ENCODE assay signal across 21 cellular contexts in the genomic region with DNA sequence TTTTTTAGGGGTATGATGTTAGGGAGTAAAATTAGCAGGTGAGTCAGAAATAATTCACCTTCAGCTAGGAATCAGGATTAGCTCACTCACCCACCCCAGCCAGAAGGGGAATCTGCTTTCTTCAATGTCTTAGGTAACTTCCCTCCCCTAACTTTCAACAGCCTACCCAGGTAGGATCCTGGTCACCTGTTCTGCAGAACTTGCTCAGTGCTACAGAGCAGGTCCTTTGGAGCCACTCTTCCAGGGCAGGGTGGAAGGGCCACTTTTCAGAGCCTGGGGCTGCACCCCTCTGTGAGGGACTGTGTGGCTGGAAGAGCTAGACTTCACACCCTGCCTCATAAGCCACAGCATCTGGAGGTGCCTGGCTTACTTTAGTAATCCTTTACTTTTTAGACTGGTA. TPM values are rescaled to one million over a fixed set of nuclear protein-coding genes. Genes with fewer than 3 reads are reported as not detected.
DNase-seq lines count a peak whose midpoint lies in the region; ATAC-seq and TF ChIP-seq lines count a peak whose summit lies in the region.
"Had no signal": no experiment of that assay in that cellular context is flagged by ENCODE, and none has a peak within 500 bp of the region (broad histone marks: within the 10 kb centered on the region; RNA-seq: fewer than 3 reads in every experiment).

No MANE protein-coding gene starts in this region.

- H3K9me3 Mint-ChIP-seq in activated naive CD4-positive, alpha-beta T cell treated with anti-CD3 and anti-CD28 coated beads, Interleukin-2, amount 50 U/mL, for 72 hours, result peaks cover 0 to 4% of the 10 kb centered on the region in 2 donors
- peaks cover 2% of the 10 kb centered on the region for H3K9me3 Mint-ChIP-seq in activated naive CD4-positive, alpha-beta T cell treated with anti-CD3 and anti-CD28 coated beads for 36 hours
- no peaks in the 10 kb centered on the region for H3K9me3 Mint-ChIP-seq in type B pancreatic cell
- H3K9me3 Mint-ChIP-seq: stimulated activated memory B cell treated with anti-CD40 and anti-IgM and Interleukin-4, amounts not matched to agents 10 μg/mL and 1 μg/mL and 100 μg/mL, for 72 hours had no signal

- peaks cover 50% of the 10 kb centered on the region for H3K4me1 ChIP-seq in lower lobe of right lung
- H3K4me1 ChIP-seq: thyroid gland had no signal

- H3K27me3 Mint-ChIP-seq in activated naive CD4-positive, alpha-beta T cell treated with anti-CD3 and anti-CD28 coated beads for 36 hours (ENCODE audit: low read depth), result no peaks in the 10 kb centered on the region
- no peaks in the 10 kb centered on the region for H3K27me3 Mint-ChIP-seq in T-helper 17 cell
- H3K27me3 Mint-ChIP-seq in type B pancreatic cell, result no peaks in the 10 kb centered on the region
- H3K27me3 Mint-ChIP-seq: stimulated activated memory B cell treated with anti-CD40 and anti-IgM and Interleukin-4, amounts not matched to agents 10 μg/mL and 1 μg/mL and 100 μg/mL, for 72 hours had no signal

- no peak overlapping the region for H3K4me3 Mint-ChIP-seq in activated naive CD4-positive, alpha-beta T cell treated with anti-CD3 and anti-CD28 coated beads for 36 hours
- H3K4me3 Mint-ChIP-seq in T-helper 17 cell (no peak overlapping the region), type B pancreatic cell (no peak overlapping the region)
- H3K4me3 Mint-ChIP-seq: WTC11 had no signal

- H3K36me3 ChIP-seq in lower lobe of right lung (peaks cover 16% of the 10 kb centered on the region), WERI-Rb-1 (peaks cover 18% of the 10 kb centered on the region)
- H3K36me3 ChIP-seq: thyroid gland had no signal

- no peak overlapping the region for H3K4me3 ChIP-seq in lower lobe of right lung
- H3K4me3 ChIP-seq in WERI-Rb-1 (ENCODE audit: low read depth, low read length), result no peak overlapping the region
- H3K4me3 ChIP-seq: heart left ventricle, thyroid gland had no signal

- no peaks in the 10 kb centered on the region for H3K9me3 ChIP-seq in T-helper 17 cell (ENCODE audit: control insufficient read depth, low read length, poor library complexity, severe bottlenecking)
- no peaks in the 10 kb centered on the region for H3K9me3 ChIP-seq in lower lobe of right lung
- no peaks in the 10 kb centered on the region for H3K9me3 ChIP-seq in WERI-Rb-1 (ENCODE audit: severe bottlenecking)
- H3K9me3 ChIP-seq: thyroid gland had no signal

- CTCF ChIA-PET in activated naive CD4-positive, alpha-beta T cell treated with anti-CD3 and anti-CD28 coated beads for 36 hours (lab: Charles Lee), result interaction anchor here (0.6 to 1.8 kb wide), 4 partner anchors 52 to 1144 kb away, joined by 3 to 7 read pairs (median 3); no protein-coding TSS in a partner anchor

- TF ChIP-seq CTCF in lower lobe of right lung (IDR thresholded peaks at IDR 0.05), result no peak
- no peak for TF ChIP-seq CTCF in type B pancreatic cell (conservative IDR thresholded peaks at IDR 0.05)
- TF ChIP-seq CTCF in WERI-Rb-1 (IDR thresholded peaks at IDR 0.05; ENCODE audit: low read depth, low read length), result no peak

- peaks cover 69% of the 10 kb centered on the region for H3K4me1 Mint-ChIP-seq in activated naive CD4-positive, alpha-beta T cell treated with anti-CD3 and anti-CD28 coated beads for 36 hours (ENCODE audit: low read depth)
- H3K4me1 Mint-ChIP-seq in T-helper 17 cell (peaks cover 51% of the 10 kb centered on the region), type B pancreatic cell (ENCODE audit: unreplicated experiment) (peaks cover 37% of the 10 kb centered on the region)

- H3K27ac ChIP-seq in lower lobe of right lung, result no peak overlapping the region
- H3K27ac ChIP-seq in WERI-Rb-1, result no peak overlapping the region
- H3K27ac ChIP-seq: heart left ventricle, thyroid gland had no signal

- no peak for DNase-seq in activated naive CD4-positive, alpha-beta T cell treated with anti-CD3 and anti-CD28 coated beads, Interleukin-2, amount 50 U/mL, for 72 hours (ENCODE audit: low spot score in 2 of 2)
- no peak for DNase-seq in activated naive CD4-positive, alpha-beta T cell treated with anti-CD3 and anti-CD28 coated beads for 36 hours
- DNase-seq in T-helper 17 cell (no peak), lower lobe of right lung (no peak), type B pancreatic cell (ENCODE audit: extremely low spot score, unreplicated experiment) (no peak), WERI-Rb-1 (no peak)
- DNase-seq in activated CD8-positive, alpha-beta memory T cell treated with anti-CD3 and anti-CD28 coated beads, Interleukin-2, amount 50 U/mL, for 4 hours, result no peak
- DNase-seq in stimulated activated CD4-positive, alpha-beta T cell treated with anti-CD3 and anti-CD28 coated beads, Interleukin-2, amount 100 ng/mL, for 24 hours, result no peak
- DNase-seq: central memory CD4-positive, alpha-beta T cell; heart left ventricle; KBM-7; NCI-H2081; NCI-H510A treated with DMSO at 0.1 percent for 48 hours; retina; SHP77 treated with DMSO at 0.1 percent for 48 hours; T-helper 2 cell; thyroid gland had no signal

- H3K27me3 ChIP-seq in lower lobe of right lung (ENCODE audit: low read depth) (no peaks in the 10 kb centered on the region), WERI-Rb-1 (ENCODE audit: insufficient read depth, low read depth, severe bottlenecking) (no peaks in the 10 kb centered on the region)
- H3K27me3 ChIP-seq: heart left ventricle, thyroid gland had no signal

- intact Hi-C loops in activated naive CD4-positive, alpha-beta T cell treated with anti-CD3 and anti-CD28 coated beads for 36 hours (cut with micrococcal nuclease), result no loop called here
- intact Hi-C loops in lower lobe of right lung (cut with DNase I), result no loop called here

- H3K36me3 Mint-ChIP-seq in activated naive CD4-positive, alpha-beta T cell treated with anti-CD3 and anti-CD28 coated beads, Interleukin-2, amount 50 U/mL, for 72 hours, result peaks cover 0 to 50% of the 10 kb centered on the region in 2 donors
- peaks cover 29% of the 10 kb centered on the region for H3K36me3 Mint-ChIP-seq in activated naive CD4-positive, alpha-beta T cell treated with anti-CD3 and anti-CD28 coated beads for 36 hours (ENCODE audit: low read depth)
- H3K36me3 Mint-ChIP-seq in T-helper 17 cell (ENCODE audit: low read depth), result peaks cover 4% of the 10 kb centered on the region
- peaks cover 34% of the 10 kb centered on the region for H3K36me3 Mint-ChIP-seq in type B pancreatic cell

- H3K27ac Mint-ChIP-seq in activated naive CD4-positive, alpha-beta T cell treated with anti-CD3 and anti-CD28 coated beads, Interleukin-2, amount 50 U/mL, for 72 hours, result no peak overlapping the region
- no peak overlapping the region for H3K27ac Mint-ChIP-seq in activated naive CD4-positive, alpha-beta T cell treated with anti-CD3 and anti-CD28 coated beads for 36 hours
- H3K27ac Mint-ChIP-seq in T-helper 17 cell (peak overlapping the region; percentile 56), type B pancreatic cell (peak overlapping the region; percentile 76)

- ATAC-seq in activated naive CD4-positive, alpha-beta T cell treated with anti-CD3 and anti-CD28 coated beads, Interleukin-2, amount 50 U/mL, for 72 hours, result peak; percentile 34 to 51
- ATAC-seq in T-helper 17 cell (no peak), lower lobe of right lung (peak; percentile 41 to 51)
- ATAC-seq: stimulated activated memory B cell treated with anti-CD40 and anti-IgM and Interleukin-4, amounts not matched to agents 10 μg/mL and 1 μg/mL and 100 μg/mL, for 72 hours; WTC11 had no signal

RNA-seq across cellular contexts. Expression of gene SHH, which starts 58.1 kb away (rescaled TPM):
- not detected for total RNA-seq in activated naive CD4-positive, alpha-beta T cell treated with anti-CD3 and anti-CD28 coated beads, Interleukin-2, amount 50 U/mL, for 72 hours
- not detected for total RNA-seq in activated naive CD4-positive, alpha-beta T cell treated with anti-CD3 and anti-CD28 coated beads for 36 hours
- not detected for total RNA-seq in T-helper 17 cell
- 7.3 TPM for total RNA-seq in lower lobe of right lung
- total RNA-seq in type B pancreatic cell (ENCODE audit: low replicate concordance), result 24.9 and 28.3 TPM in 2 replicates
- total RNA-seq: A673, heart left ventricle, mesenteric fat pad, thyroid gland had no signal

Comparison
In these comparisons a context has a peak if more than half of its experiments do, and no peak if none do; other contexts are left out.
1. H3K27ac Mint-ChIP-seq: peak in T-helper 17 cell (single experiment) and type B pancreatic cell (single experiment); none in activated naive CD4-positive, alpha-beta T cell treated with anti-CD3 and anti-CD28 coated beads, Interleukin-2, amount 50 U/mL, for 72 hours (0 of 2) and activated naive CD4-positive, alpha-beta T cell treated with anti-CD3 and anti-CD28 coated beads for 36 hours (single experiment).